Comparison of ENCODE assay signal across 27 cellular contexts in genomic region chr16:1103649-1104005, GRCh38. TPM values are rescaled to one million over a fixed set of nuclear protein-coding genes. Genes with fewer than 3 reads are reported as not detected.
"Had no signal": no experiment of that assay in that cellular context is flagged by ENCODE, and none has a peak within 500 bp of the region (broad histone marks: within the 10 kb centered on the region; RNA-seq: fewer than 3 reads in every experiment).

No MANE protein-coding gene starts in this region.

- H3K9me3 ChIP-seq: gastrocnemius medialis, heart left ventricle, mucosa of descending colon, spleen, thyroid gland had no signal

- H3K4me3 ChIP-seq: mucosa of descending colon, SK-N-MC, thyroid gland had no signal

- H3K4me3 Mint-ChIP-seq: activated B cell treated with CpG ODN at 0.5 μM for 24 hours; activated CD8-positive, alpha-beta T cell treated with anti-CD3 and anti-CD28 coated beads for 36 hours; activated naive CD4-positive, alpha-beta T cell treated with anti-CD3 and anti-CD28 coated beads, Interleukin-2, amount 10 ng/mL, durations not matched to agents 7 days and 5 days; activated naive CD8-positive, alpha-beta T cell treated with anti-CD3 and anti-CD28 coated beads, Interleukin-2, amount 50 U/mL, for 24 hours; central memory CD8-positive, alpha-beta T cell; naive B cell; T-helper 2 cell treated with Interferon-gamma antibody and Interleukin-4, amounts not matched to agents 5 μg/mL and 100 μg/mL, for 36 hours had no signal

- DNase-seq: activated B cell treated with CpG ODN at 0.5 μM for 24 hours; activated CD4-positive, alpha-beta T cell treated with anti-CD3 and anti-CD28 coated beads for 48 hours; activated CD8-positive, alpha-beta T cell treated with anti-CD3 and anti-CD28 coated beads for 36 hours; activated naive CD4-positive, alpha-beta T cell treated with anti-CD3 and anti-CD28 coated beads, Interleukin-2, amount 10 ng/mL, durations not matched to agents 7 days and 5 days; activated naive CD8-positive, alpha-beta T cell treated with anti-CD3 and anti-CD28 coated beads, Interleukin-2, amount 50 U/mL, for 24 hours; activated T-cell treated with anti-CD3 and anti-CD28 coated beads, Interleukin-2, amount 50 U/mL, for 1 hour; aorta; brain microvascular endothelial cell; heart left ventricle; mucosa of descending colon; naive B cell; posterior cingulate gyrus; spleen; stimulated activated CD8-positive, alpha-beta memory T cell treated with anti-CD3 and anti-CD28 coated beads, Interleukin-4, amount 100 ng/mL, for 48 hours; stimulated activated naive CD4-positive, alpha-beta T cell treated with Interleukin-2 at 50 U/mL for 16 hours; thyroid gland had no signal

- H3K27ac ChIP-seq: brain microvascular endothelial cell, coronary artery, gastrocnemius medialis, heart left ventricle, SK-N-MC, spleen, thyroid gland had no signal

- H3K27me3 ChIP-seq: thyroid gland had no signal

- H3K9me3 Mint-ChIP-seq: activated B cell treated with CpG ODN at 0.5 μM for 24 hours; activated CD8-positive, alpha-beta T cell treated with anti-CD3 and anti-CD28 coated beads for 36 hours; activated naive CD4-positive, alpha-beta T cell treated with anti-CD3 and anti-CD28 coated beads, Interleukin-2, amount 10 ng/mL, durations not matched to agents 7 days and 5 days; activated naive CD8-positive, alpha-beta T cell treated with anti-CD3 and anti-CD28 coated beads, Interleukin-2, amount 50 U/mL, for 24 hours; central memory CD8-positive, alpha-beta T cell; naive B cell; T-helper 2 cell treated with Interferon-gamma antibody and Interleukin-4, amounts not matched to agents 5 μg/mL and 100 μg/mL, for 36 hours had no signal

- H3K36me3 Mint-ChIP-seq: activated naive CD4-positive, alpha-beta T cell treated with anti-CD3 and anti-CD28 coated beads, Interleukin-2, amount 10 ng/mL, durations not matched to agents 7 days and 5 days; naive B cell had no signal

- H3K27ac Mint-ChIP-seq: activated B cell treated with CpG ODN at 0.5 μM for 24 hours; activated CD8-positive, alpha-beta T cell treated with anti-CD3 and anti-CD28 coated beads for 36 hours; activated naive CD4-positive, alpha-beta T cell treated with anti-CD3 and anti-CD28 coated beads, Interleukin-2, amount 10 ng/mL, durations not matched to agents 7 days and 5 days; activated naive CD8-positive, alpha-beta T cell treated with anti-CD3 and anti-CD28 coated beads, Interleukin-2, amount 50 U/mL, for 24 hours; naive B cell; T-helper 2 cell treated with Interferon-gamma antibody and Interleukin-4, amounts not matched to agents 5 μg/mL and 100 μg/mL, for 36 hours had no signal

- H3K36me3 ChIP-seq: brain microvascular endothelial cell, gastrocnemius medialis, heart left ventricle, spleen, thyroid gland had no signal

- H3K4me1 Mint-ChIP-seq: activated B cell treated with CpG ODN at 0.5 μM for 24 hours; activated naive CD4-positive, alpha-beta T cell treated with anti-CD3 and anti-CD28 coated beads, Interleukin-2, amount 10 ng/mL, durations not matched to agents 7 days and 5 days; activated naive CD8-positive, alpha-beta T cell treated with anti-CD3 and anti-CD28 coated beads, Interleukin-2, amount 50 U/mL, for 24 hours; central memory CD8-positive, alpha-beta T cell; naive B cell had no signal

RNA-seq across cellular contexts. Expression of gene C1QTNF8, which starts 7.6 kb away (rescaled TPM):
- total RNA-seq: activated B cell treated with CpG ODN at 0.5 μM for 24 hours; activated CD8-positive, alpha-beta T cell treated with anti-CD3 and anti-CD28 coated beads for 36 hours; gastrocnemius medialis; heart left ventricle; lung microvascular endothelial cell; mucosa of descending colon; renal cortical epithelial cell; spleen; subcutaneous adipose tissue; thyroid gland; ureter had no signal
- polyA plus RNA-seq: esophagus, heart left ventricle, keratinocyte, spleen had no signal

RNA-seq across cellular contexts. Expression of gene SSTR5, which starts 31.1 kb away (rescaled TPM):
- total RNA-seq: activated B cell treated with CpG ODN at 0.5 μM for 24 hours; activated CD8-positive, alpha-beta T cell treated with anti-CD3 and anti-CD28 coated beads for 36 hours; mucosa of descending colon; spleen; subcutaneous adipose tissue; thyroid gland had no signal
- polyA plus RNA-seq: keratinocyte, spleen had no signal

RNA-seq across cellular contexts. Expression of gene CACNA1H, which starts 49.3 kb away (rescaled TPM):
- polyA plus RNA-seq: keratinocyte had no signal
